In the genomic region with DNA sequence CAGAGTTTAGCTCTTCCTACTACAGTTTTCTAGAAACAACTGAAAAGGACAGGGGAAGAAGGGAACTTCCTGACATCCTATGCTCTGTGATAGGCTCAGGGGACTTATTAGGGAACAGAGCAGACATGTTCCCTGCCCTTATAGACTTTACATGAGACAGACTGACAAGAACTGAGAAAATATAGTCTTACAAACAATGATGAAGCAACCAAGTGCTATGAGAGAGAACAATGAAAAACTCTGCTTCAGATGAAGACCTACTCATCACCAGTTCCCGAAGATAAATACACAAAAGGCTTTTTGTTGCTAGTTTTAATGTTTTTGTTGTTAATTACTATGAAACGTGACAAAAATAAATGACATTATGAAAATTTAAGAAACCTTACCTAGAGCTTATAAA, we compare ENCODE assay signal across 29 cellular contexts.
DNase-seq lines count a peak whose midpoint lies in the region; ATAC-seq and TF ChIP-seq lines count a peak whose summit lies in the region.
"Had no signal": no experiment of that assay in that cellular context is flagged by ENCODE, and none has a peak within 500 bp of the region (broad histone marks: within the 10 kb centered on the region; RNA-seq: fewer than 3 reads in every experiment).

No MANE protein-coding gene starts in this region.

- H3K27ac ChIP-seq in SK-N-MC (0 out of 2 replicates have a peak overlapping the region, but pooled peaks have one; percentile 57), cingulate gyrus (ENCODE audit: low read depth, low read length) (peak overlapping the region; percentile 4), temporal lobe (ENCODE audit: low read depth, low read length) (peak overlapping the region; percentile 10), heart right ventricle (no peak overlapping the region)
- H3K27ac ChIP-seq: RWPE1 had no signal

- 85 to 88% methylated on average over 2 of the region's 2 CpGs for WGBS in heart right ventricle, 2 donors

- H3K27me3 ChIP-seq in heart right ventricle, result peaks cover 0 to 2% (median 0%) of the 10 kb centered on the region in 7 donors
- H3K27me3 ChIP-seq: BE2C had no signal

- H3K36me3 ChIP-seq in SK-N-MC (ENCODE audit: insufficient read depth, low read length), result no peaks in the 10 kb centered on the region
- H3K36me3 ChIP-seq in heart right ventricle, result no peaks in the 10 kb centered on the region
- H3K36me3 ChIP-seq: BE2C, HAP-1 had no signal

- H3K9me3 ChIP-seq in SK-N-MC (ENCODE audit: low read depth, low read length) (no peaks in the 10 kb centered on the region), heart right ventricle (peaks cover 0 to 5% (median 0%) of the 10 kb centered on the region in 11 donors)
- H3K9me3 ChIP-seq: BE2C, HAP-1 had no signal

- H3K9ac ChIP-seq in SK-N-MC (ENCODE audit: insufficient read length), result no peak overlapping the region

- DNase-seq in SK-N-MC (ENCODE audit: low read depth, low spot score) (no peak), medulla oblongata (ENCODE audit: extremely low spot score) (peak; percentile 21), heart right ventricle (no peak), NCI-H2107 treated with DMSO at 0.1 percent for 48 hours (lab: John Stamatoyannopoulos, UW; ENCODE audit: unreplicated experiment) (no peak)
- DNase-seq: BE2C; CD8-positive, alpha-beta memory T cell; DMS 273 treated with DMSO at 0.1 percent for 48 hours; DMS79; EL; GDM1; GOT3; HFFc6; Kasumi-1; MV-4-11; NCI-H1105; NCI-H146; NCI-H1930; NCI-H2107; NCI-H2227 treated with DMSO at 0.1 percent for 48 hours; NCI-H510A; NCI-H69; SHP77 had no signal

- H3K4me3 ChIP-seq in SK-N-MC (no peak overlapping the region), heart right ventricle (no peak overlapping the region)
- H3K4me3 ChIP-seq: GM12878, HAP-1, K562 had no signal

- intact Hi-C loops in heart right ventricle (cut with DNase I), result no loop called here

- no peak for TF ChIP-seq CTCF in heart right ventricle (IDR thresholded peaks at IDR 0.05)

- no peak for ATAC-seq in heart right ventricle
- ATAC-seq in esophagus mucosa, result no peak
- ATAC-seq: GM12878, K562 had no signal

- peaks cover 0 to 32% (median 4%) of the 10 kb centered on the region in 9 donors for H3K4me1 ChIP-seq in heart right ventricle
- H3K4me1 ChIP-seq: HAP-1 had no signal

Comparison
In these comparisons a context has a peak if more than half of its experiments do, and no peak if none do; other contexts are left out.
1. H3K27ac ChIP-seq: peak in SK-N-MC (single experiment), cingulate gyrus (single experiment) and temporal lobe (single experiment); none in heart right ventricle (0 of 10).